Comparison of ENCODE assay signal across 13 cellular contexts in the genomic region with DNA sequence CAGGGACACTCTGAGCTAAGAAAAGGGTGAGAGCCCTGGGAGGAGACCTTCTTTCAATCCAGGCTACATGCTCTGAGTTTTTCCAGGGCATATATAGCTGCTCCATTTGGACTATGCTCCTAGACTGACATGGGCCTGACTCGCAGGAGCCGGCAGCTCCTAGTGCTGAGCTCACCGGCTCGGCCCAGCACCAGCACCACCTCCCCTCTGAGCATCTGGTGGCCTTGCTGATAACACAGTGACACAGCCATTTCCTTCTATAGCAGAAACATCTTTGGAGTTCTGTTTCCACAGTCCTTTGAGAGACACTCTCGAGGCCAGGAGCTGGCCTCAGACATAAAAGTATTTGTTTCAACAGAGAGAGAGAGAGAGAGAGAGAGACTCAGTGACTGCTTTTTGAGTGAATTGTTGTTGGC.
DNase-seq lines count a peak whose midpoint lies in the region; ATAC-seq and TF ChIP-seq lines count a peak whose summit lies in the region.
"Had no signal": no experiment of that assay in that cellular context is flagged by ENCODE, and none has a peak within 500 bp of the region (broad histone marks: within the 10 kb centered on the region; RNA-seq: fewer than 3 reads in every experiment).

No MANE protein-coding gene starts in this region.

- no peaks in the 10 kb centered on the region for H3K9me3 Mint-ChIP-seq in chondrocyte (ENCODE audit: low read depth)
- H3K9me3 Mint-ChIP-seq: activated naive CD4-positive, alpha-beta T cell treated with anti-CD3 and anti-CD28 coated beads, Interleukin-2, amount 50 U/mL, for 72 hours; naive thymus-derived CD8-positive, alpha-beta T cell had no signal

- intact Hi-C loops in Right ventricle myocardium inferior (cut with DNase I) (no loop called here), cardiac septum (cut with DNase I) (no loop called here)

- H3K36me3 Mint-ChIP-seq in chondrocyte (ENCODE audit: low read depth), result no peaks in the 10 kb centered on the region
- H3K36me3 Mint-ChIP-seq: activated naive CD4-positive, alpha-beta T cell treated with anti-CD3 and anti-CD28 coated beads, Interleukin-2, amount 50 U/mL, for 72 hours had no signal

- H3K4me1 Mint-ChIP-seq in chondrocyte (ENCODE audit: low read depth), result peaks cover 51% of the 10 kb centered on the region

- peak overlapping the region; percentile 94 for H3K27ac Mint-ChIP-seq in chondrocyte (ENCODE audit: unreplicated experiment)
- H3K27ac Mint-ChIP-seq: activated naive CD4-positive, alpha-beta T cell treated with anti-CD3 and anti-CD28 coated beads, Interleukin-2, amount 50 U/mL, for 72 hours had no signal

- peak; percentile 94 for ATAC-seq in Right ventricle myocardium inferior
- ATAC-seq in GM19397 (IDR thresholded peaks at IDR 0.05; ENCODE audit: unreplicated experiment), result no peak
- ATAC-seq: activated naive CD4-positive, alpha-beta T cell treated with anti-CD3 and anti-CD28 coated beads, Interleukin-2, amount 50 U/mL, for 72 hours; naive thymus-derived CD8-positive, alpha-beta T cell had no signal

- peak overlapping the region; percentile 43 for H3K4me3 Mint-ChIP-seq in chondrocyte (ENCODE audit: unreplicated experiment)
- H3K4me3 Mint-ChIP-seq: naive thymus-derived CD8-positive, alpha-beta T cell had no signal

- no peaks in the 10 kb centered on the region for H3K27me3 Mint-ChIP-seq in chondrocyte (ENCODE audit: low read depth)
- H3K27me3 Mint-ChIP-seq: naive thymus-derived CD8-positive, alpha-beta T cell had no signal

- no peak for DNase-seq in Right ventricle myocardium inferior (ENCODE audit: missing footprints)
- DNase-seq in cardiac septum (ENCODE audit: low spot score), result no peak
- DNase-seq in chondrocyte (ENCODE audit: low spot score), result no peak
- peak; percentile 85 for DNase-seq in islet precursor cell
- no peak for DNase-seq in RKO (ENCODE audit: low spot score)
- DNase-seq in activated effector memory CD4-positive, alpha-beta T cell treated with Interleukin-2 at 50 U/mL for 16 hours, result no peak
- DNase-seq in T-helper 1 cell, result no peak
- DNase-seq: activated CD4-positive, CD25-positive, alpha-beta regulatory T cell; Kasumi-1; naive thymus-derived CD8-positive, alpha-beta T cell; NK-92 treated with Interleukin-12 subunit alpha and Interleukin-12 subunit beta, amount 100 ng/mL, for 24 hours had no signal

- no peak for TF ChIP-seq CTCF in chondrocyte (IDR thresholded peaks at IDR 0.05)
